Comparison of ENCODE assay signal across 1 cellular context in genomic region chr5:145787001-145787400, GRCh38.
TF ChIP-seq lines count a peak whose summit lies in the region.

No MANE protein-coding gene starts in this region.

TF ChIP-seq in GM23338, 12 proteins besides CTCF, POLR2A, EP300 and RAD21 (continued from another document):
- no peak for TF ChIP-seq ZNF462 (CRISPR knock-in tag; IDR thresholded peaks at IDR 0.05)
- no peak for TF ChIP-seq STAT1 (IDR thresholded peaks at IDR 0.05; ENCODE audit: unreplicated experiment)
- TF ChIP-seq EZH2phosphoT487 (IDR thresholded peaks at IDR 0.05; ENCODE audit: unreplicated experiment), result no peak
- TF ChIP-seq ZNF114 (CRISPR knock-in tag; IDR thresholded peaks at IDR 0.05), result no peak
- no peak for TF ChIP-seq ETS1 (IDR thresholded peaks at IDR 0.05)
- TF ChIP-seq JUNB (IDR thresholded peaks at IDR 0.05; ENCODE audit: unreplicated experiment), result no peak
- no peak for TF ChIP-seq ZNF331 (CRISPR knock-in tag; IDR thresholded peaks at IDR 0.05; ENCODE audit: low read depth)
- TF ChIP-seq NANOG (IDR thresholded peaks at IDR 0.05; ENCODE audit: borderline replicate concordance), result no peak
